In the genomic region with DNA sequence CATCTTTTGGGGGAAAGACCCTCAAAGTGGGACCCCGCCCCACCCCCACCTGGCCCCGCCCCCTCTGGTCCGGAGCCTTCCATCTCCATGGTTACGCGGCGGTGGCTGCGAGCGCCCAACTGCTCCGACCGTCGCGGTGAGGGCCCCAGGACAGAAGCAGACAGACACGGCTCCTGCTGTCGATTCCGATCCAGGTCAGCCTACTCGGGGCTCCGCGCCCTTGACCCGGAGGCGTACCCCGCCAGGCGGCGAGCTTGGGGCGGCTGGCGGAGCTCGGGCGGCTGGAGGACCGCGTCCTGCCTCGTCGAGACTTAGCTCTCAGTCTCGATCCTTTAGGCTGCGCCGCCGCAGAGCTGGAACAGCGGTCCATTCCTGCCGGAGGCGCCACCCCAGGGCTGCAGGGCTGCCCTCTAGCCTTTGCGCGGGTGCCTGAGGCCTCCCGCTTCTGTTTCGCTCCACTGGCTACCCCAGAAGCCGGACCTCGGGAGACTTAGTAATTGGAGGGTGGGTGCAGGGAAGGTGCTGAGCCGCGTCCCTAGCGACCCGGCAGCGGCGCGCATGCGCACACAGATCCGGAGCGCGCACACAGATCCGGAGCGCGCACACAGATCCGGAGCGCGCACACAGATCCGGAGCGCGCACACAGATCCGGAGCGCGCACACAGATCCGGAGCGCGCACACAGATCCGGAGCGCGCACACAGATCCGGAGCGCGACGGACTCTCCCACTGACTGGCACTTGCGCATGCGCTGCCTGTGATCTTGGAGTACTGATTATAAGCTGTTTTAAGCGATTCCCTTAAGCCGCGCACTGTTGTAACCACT, we compare ENCODE assay signal across 1 cellular context.
A peak's percentile ranks its signal among the peaks of the same experiment; 100 is the strongest.
TF ChIP-seq lines count a peak whose summit lies in the region.

A gene with protein sequence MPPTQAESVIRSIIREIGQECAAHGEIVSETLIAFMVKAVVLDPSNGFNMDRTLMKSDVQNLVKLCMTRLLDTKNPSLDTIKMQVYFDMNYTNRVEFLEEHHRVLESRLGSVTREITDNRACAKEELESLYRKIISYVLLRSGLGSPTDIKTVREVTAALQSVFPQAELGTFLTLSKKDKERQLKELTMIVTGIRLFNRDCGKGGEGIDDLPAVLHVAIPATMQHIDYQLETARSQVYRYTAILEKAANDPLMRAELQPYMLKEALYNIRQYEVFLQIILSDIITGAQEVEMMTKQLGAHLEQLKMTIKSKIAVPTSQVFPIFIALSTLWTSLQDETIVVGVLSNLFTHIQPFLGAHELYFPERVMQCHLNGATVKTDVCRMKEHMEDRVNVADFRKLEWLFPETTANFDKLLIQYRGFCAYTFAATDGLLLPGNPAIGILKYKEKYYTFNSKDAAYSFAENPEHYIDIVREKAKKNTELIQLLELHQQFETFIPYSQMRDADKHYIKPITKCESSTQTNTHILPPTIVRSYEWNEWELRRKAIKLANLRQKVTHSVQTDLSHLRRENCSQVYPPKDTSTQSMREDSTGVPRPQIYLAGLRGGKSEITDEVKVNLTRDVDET (plus strand): TSS at position 77 of the 825 bp plus-strand sequence. CDS start 1,868 bp downstream, outside the sequence.

TF ChIP-seq in HepG2, 621 proteins besides CTCF, POLR2A, EP300 and RAD21 (continued from another document and continues in another):
- TF ChIP-seq ZSCAN9 (CRISPR knock-in tag; IDR thresholded peaks at IDR 0.05; ENCODE audit: borderline replicate concordance), result no peak
- peak; percentile 54; the same call in 1 of the 2 replicates for TF ChIP-seq SMAD1 (CRISPR knock-in tag; IDR thresholded peaks at IDR 0.05; ENCODE audit: borderline replicate concordance, low read depth)
- TF ChIP-seq HOXA3 (CRISPR knock-in tag; IDR thresholded peaks at IDR 0.05), result no peak
- TF ChIP-seq ARNT (IDR thresholded peaks at IDR 0.05), result no peak
- TF ChIP-seq ZNF704 (CRISPR knock-in tag; IDR thresholded peaks at IDR 0.05; ENCODE audit: borderline replicate concordance), result no peak
- no peak for TF ChIP-seq ZNF552 (CRISPR knock-in tag; IDR thresholded peaks at IDR 0.05; ENCODE audit: borderline replicate concordance)
- no peak for TF ChIP-seq ZMYM3 (CRISPR knock-in tag; IDR thresholded peaks at IDR 0.05)
- TF ChIP-seq HIVEP1 (CRISPR knock-in tag; IDR thresholded peaks at IDR 0.05), result peak; percentile 63; the same call in 1 of the 2 replicates
- TF ChIP-seq ZNF501 (CRISPR knock-in tag; IDR thresholded peaks at IDR 0.05), result peak; percentile 51; the same call in 1 of the 2 replicates
- no peak for TF ChIP-seq SIX4 (CRISPR knock-in tag; IDR thresholded peaks at IDR 0.05)
- TF ChIP-seq SALL2 (CRISPR knock-in tag; IDR thresholded peaks at IDR 0.05), result no peak
- TF ChIP-seq KDM5B (CRISPR knock-in tag; IDR thresholded peaks at IDR 0.05; ENCODE audit: borderline replicate concordance), result peak; percentile 87; the same call in 1 of the 2 replicates
- TF ChIP-seq ZNF772 (CRISPR knock-in tag; IDR thresholded peaks at IDR 0.05), result no peak
- no peak for TF ChIP-seq REPIN1 (CRISPR knock-in tag; IDR thresholded peaks at IDR 0.05; ENCODE audit: borderline replicate concordance, low read depth)
- no peak for TF ChIP-seq MED13 (CRISPR knock-in tag; IDR thresholded peaks at IDR 0.05)
- no peak for TF ChIP-seq BORCS8-MEF2B (CRISPR knock-in tag; IDR thresholded peaks at IDR 0.05)
- TF ChIP-seq CCDC6 (CRISPR knock-in tag; IDR thresholded peaks at IDR 0.05), result no peak
- no peak for TF ChIP-seq ZNF318 (CRISPR knock-in tag; IDR thresholded peaks at IDR 0.05)
- TF ChIP-seq PCBP2 (optimal IDR thresholded peaks at IDR 0.05; ENCODE audit: low read depth, low read length, poor library complexity, severe bottlenecking), result no peak
- TF ChIP-seq SRSF9 (IDR thresholded peaks at IDR 0.05; ENCODE audit: borderline replicate concordance, insufficient read depth, low read depth, low read length, poor library complexity, severe bottlenecking), result no peak
- TF ChIP-seq THAP11 (CRISPR knock-in tag; IDR thresholded peaks at IDR 0.05), result peak; percentile 26; the same call in 1 of the 2 replicates
- no peak for TF ChIP-seq ZNF879 (CRISPR knock-in tag; IDR thresholded peaks at IDR 0.05)
- no peak for TF ChIP-seq SNAI1 (CRISPR knock-in tag; IDR thresholded peaks at IDR 0.05; ENCODE audit: borderline replicate concordance)
- TF ChIP-seq GPN1 (CRISPR knock-in tag; IDR thresholded peaks at IDR 0.05; ENCODE audit: borderline replicate concordance), result no peak
- TF ChIP-seq ZNF709 (CRISPR knock-in tag; IDR thresholded peaks at IDR 0.05), result 0 out of 2 replicates have a peak, but pooled peaks have one; percentile 22
- TF ChIP-seq ZNF510 (CRISPR knock-in tag; IDR thresholded peaks at IDR 0.05; ENCODE audit: low read depth), result no peak
- TF ChIP-seq, protein P1, sequence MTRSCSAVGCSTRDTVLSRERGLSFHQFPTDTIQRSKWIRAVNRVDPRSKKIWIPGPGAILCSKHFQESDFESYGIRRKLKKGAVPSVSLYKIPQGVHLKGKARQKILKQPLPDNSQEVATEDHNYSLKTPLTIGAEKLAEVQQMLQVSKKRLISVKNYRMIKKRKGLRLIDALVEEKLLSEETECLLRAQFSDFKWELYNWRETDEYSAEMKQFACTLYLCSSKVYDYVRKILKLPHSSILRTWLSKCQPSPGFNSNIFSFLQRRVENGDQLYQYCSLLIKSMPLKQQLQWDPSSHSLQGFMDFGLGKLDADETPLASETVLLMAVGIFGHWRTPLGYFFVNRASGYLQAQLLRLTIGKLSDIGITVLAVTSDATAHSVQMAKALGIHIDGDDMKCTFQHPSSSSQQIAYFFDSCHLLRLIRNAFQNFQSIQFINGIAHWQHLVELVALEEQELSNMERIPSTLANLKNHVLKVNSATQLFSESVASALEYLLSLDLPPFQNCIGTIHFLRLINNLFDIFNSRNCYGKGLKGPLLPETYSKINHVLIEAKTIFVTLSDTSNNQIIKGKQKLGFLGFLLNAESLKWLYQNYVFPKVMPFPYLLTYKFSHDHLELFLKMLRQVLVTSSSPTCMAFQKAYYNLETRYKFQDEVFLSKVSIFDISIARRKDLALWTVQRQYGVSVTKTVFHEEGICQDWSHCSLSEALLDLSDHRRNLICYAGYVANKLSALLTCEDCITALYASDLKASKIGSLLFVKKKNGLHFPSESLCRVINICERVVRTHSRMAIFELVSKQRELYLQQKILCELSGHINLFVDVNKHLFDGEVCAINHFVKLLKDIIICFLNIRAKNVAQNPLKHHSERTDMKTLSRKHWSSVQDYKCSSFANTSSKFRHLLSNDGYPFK (CRISPR knock-in tag; IDR thresholded peaks at IDR 0.05; ENCODE audit: borderline replicate concordance), result peak; percentile 57; the same call in 1 of the 2 replicates
- TF ChIP-seq TBX3 (IDR thresholded peaks at IDR 0.05; ENCODE audit: borderline replicate concordance), result no peak
- TF ChIP-seq PAXIP1 (CRISPR knock-in tag; conservative IDR thresholded peaks at IDR 0.05), result 0 out of 2 replicates have a peak, but pooled peaks have one; percentile 16
- no peak for TF ChIP-seq CREB1 (IDR thresholded peaks at IDR 0.05)
- TF ChIP-seq CREB1 (CRISPR knock-in tag; IDR thresholded peaks at IDR 0.05), result no peak
- TF ChIP-seq ZFP91 (CRISPR knock-in tag; IDR thresholded peaks at IDR 0.05; ENCODE audit: borderline replicate concordance), result peak; percentile 81; the same call in 1 of the 2 replicates
- 0 out of 2 replicates have a peak, but pooled peaks have one; percentile 22 for TF ChIP-seq PAX8 (CRISPR knock-in tag; IDR thresholded peaks at IDR 0.05; ENCODE audit: borderline replicate concordance)
- TF ChIP-seq HDAC6 (IDR thresholded peaks at IDR 0.05; ENCODE audit: low read depth, low read length), result no peak
- no peak for TF ChIP-seq ZFP36L2 (CRISPR knock-in tag; IDR thresholded peaks at IDR 0.05)
- TF ChIP-seq ZNF616 (CRISPR knock-in tag; IDR thresholded peaks at IDR 0.05; ENCODE audit: low read depth), result no peak
- no peak for TF ChIP-seq GATA4 (IDR thresholded peaks at IDR 0.05; ENCODE audit: borderline replicate concordance, low read depth)
- TF ChIP-seq ZSCAN31 (CRISPR knock-in tag; IDR thresholded peaks at IDR 0.05; ENCODE audit: low read depth), result no peak; the same call in 1 of the 2 replicates
- no peak for TF ChIP-seq ZBTB7B (CRISPR knock-in tag; IDR thresholded peaks at IDR 0.05)
